Comparison of ENCODE assay signal across 2 cellular contexts in genomic region chr9:19464061-19464763, GRCh38.
TF ChIP-seq lines count a peak whose summit lies in the region.

No MANE protein-coding gene starts in this region.

TF ChIP-seq in A549, 52 proteins besides CTCF, POLR2A, EP300 and RAD21 (continued from another document):
- no peak for TF ChIP-seq REST (IDR thresholded peaks at IDR 0.05)

TF ChIP-seq in HepG2, 621 proteins besides CTCF, POLR2A, EP300 and RAD21 (continued from another document):
- TF ChIP-seq ZNF646 (CRISPR knock-in tag; IDR thresholded peaks at IDR 0.05) (no peak), EED (CRISPR knock-in tag; IDR thresholded peaks at IDR 0.05) (0 out of 2 replicates have a peak, but pooled peaks have one; percentile 43), ZNF296 (CRISPR knock-in tag; conservative IDR thresholded peaks at IDR 0.05) (0 out of 2 replicates have a peak, but pooled peaks have one; percentile 61), ZHX1 (CRISPR knock-in tag; IDR thresholded peaks at IDR 0.05; ENCODE audit: low read depth) (no peak), CAMTA2 (CRISPR knock-in tag; IDR thresholded peaks at IDR 0.05; ENCODE audit: borderline replicate concordance) (0 out of 2 replicates have a peak, but pooled peaks have one; percentile 29), ZNF564 (CRISPR knock-in tag; IDR thresholded peaks at IDR 0.05) (0 out of 2 replicates have a peak, but pooled peaks have one; percentile 3), HDAC1 (CRISPR knock-in tag; IDR thresholded peaks at IDR 0.05) (peak; percentile 17; the same call in 1 of the 2 replicates), CREBL2 (CRISPR knock-in tag; IDR thresholded peaks at IDR 0.05; ENCODE audit: borderline replicate concordance) (no peak)
TF ChIP-seq in HepG2: peak in this region for 7.
